Comparison of ENCODE assay signal across 25 cellular contexts in genomic region chr10:6180480-6181110, GRCh38.
"Had no signal": no experiment of that assay in that cellular context is flagged by ENCODE, and none has a peak within 500 bp of the region (broad histone marks: within the 10 kb centered on the region; RNA-seq: fewer than 3 reads in every experiment).

No MANE protein-coding gene starts in this region.

- H3K4me3 ChIP-seq: ascending aorta, body of pancreas had no signal

- H3K9me3 Mint-ChIP-seq: activated CD8-positive, alpha-beta T cell treated with anti-CD3 and anti-CD28 coated beads for 36 hours; activated naive CD4-positive, alpha-beta T cell treated with anti-CD3 and anti-CD28 coated beads, Interleukin-2, amount 50 U/mL, for 72 hours; activated naive CD8-positive, alpha-beta T cell treated with anti-CD3 and anti-CD28 coated beads, Interleukin-2, amount 50 U/mL, for 24 hours; activated T-helper 1 cell treated with anti-CD3 and anti-CD28 coated beads, Interleukin-12 subunit alpha, Interleukin-12 subunit beta, Interleukin-2, Interleukin-4 antibody, amounts not matched to agents 30 ng/mL and 10 ng/mL and 1 ng/mL, durations not matched to agents 14 hours and 24 hours and 36 hours; T-helper 1 cell treated with Interleukin-12 subunit alpha and Interleukin-12 subunit beta and Interleukin-4 antibody, amounts not matched to agents 30 μg/mL and 1 μg/mL, for 36 hours had no signal

- H3K4me3 Mint-ChIP-seq: activated CD4-positive, alpha-beta T cell treated with anti-CD3 and anti-CD28 coated beads for 36 hours; activated CD8-positive, alpha-beta T cell treated with anti-CD3 and anti-CD28 coated beads for 36 hours; activated naive CD8-positive, alpha-beta T cell treated with anti-CD3 and anti-CD28 coated beads, Interleukin-2, amount 50 U/mL, for 24 hours; activated T-helper 1 cell treated with anti-CD3 and anti-CD28 coated beads, Interleukin-12 subunit alpha, Interleukin-12 subunit beta, Interleukin-2, Interleukin-4 antibody, amounts not matched to agents 30 ng/mL and 10 ng/mL and 1 ng/mL, durations not matched to agents 14 hours and 24 hours and 36 hours; T-helper 1 cell treated with Interleukin-12 subunit alpha and Interleukin-12 subunit beta and Interleukin-4 antibody, amounts not matched to agents 30 μg/mL and 1 μg/mL, for 36 hours had no signal

- H3K27me3 ChIP-seq: ascending aorta, body of pancreas had no signal

- DNase-seq: activated CD4-positive, alpha-beta T cell treated with anti-CD3 and anti-CD28 coated beads for 36 hours; activated CD4-positive, CD25-positive, alpha-beta regulatory T cell; activated CD8-positive, alpha-beta memory T cell treated with anti-CD3 and anti-CD28 coated beads, Interleukin-2, amount 50 U/mL, for 4 hours; activated CD8-positive, alpha-beta T cell treated with anti-CD3 and anti-CD28 coated beads for 36 hours; activated effector memory CD4-positive, alpha-beta T cell treated with anti-CD3 and anti-CD28 coated beads, Interleukin-2, amount 50 U/mL, for 16 hours; activated naive CD4-positive, alpha-beta T cell treated with Interleukin-2 at 50 U/mL for 16 hours; activated naive CD8-positive, alpha-beta T cell treated with anti-CD3 and anti-CD28 coated beads, Interleukin-2, amount 50 U/mL, for 24 hours; amniotic stem cell; body of pancreas; central memory CD4-positive, alpha-beta T cell; Karpas-422; MM.1S; NCI-H1105; NCI-H1436; NCI-H1694 treated with DMSO at 0.1 percent for 48 hours; NCI-H2029 treated with DMSO at 0.1 percent for 48 hours; NCI-H345; NCI-H524; PC-3; SHP77 treated with DMSO at 0.1 percent for 48 hours; T-helper 9 cell had no signal

- H3K9me3 ChIP-seq: ascending aorta, body of pancreas had no signal

- H3K27ac ChIP-seq: ascending aorta, body of pancreas had no signal

- ATAC-seq: activated CD4-positive, alpha-beta T cell treated with anti-CD3 and anti-CD28 coated beads for 36 hours; activated CD8-positive, alpha-beta T cell treated with anti-CD3 and anti-CD28 coated beads for 36 hours; activated naive CD4-positive, alpha-beta T cell treated with anti-CD3 and anti-CD28 coated beads, Interleukin-2, amount 50 U/mL, for 72 hours; activated naive CD8-positive, alpha-beta T cell treated with anti-CD3 and anti-CD28 coated beads, Interleukin-2, amount 50 U/mL, for 24 hours; body of pancreas; PC-3 had no signal

- H3K36me3 ChIP-seq: ascending aorta had no signal

- H3K27me3 Mint-ChIP-seq: activated CD4-positive, alpha-beta T cell treated with anti-CD3 and anti-CD28 coated beads for 36 hours; activated CD8-positive, alpha-beta T cell treated with anti-CD3 and anti-CD28 coated beads for 36 hours; activated naive CD8-positive, alpha-beta T cell treated with anti-CD3 and anti-CD28 coated beads, Interleukin-2, amount 50 U/mL, for 24 hours had no signal

- H3K27ac Mint-ChIP-seq: activated CD4-positive, alpha-beta T cell treated with anti-CD3 and anti-CD28 coated beads for 36 hours; activated CD8-positive, alpha-beta T cell treated with anti-CD3 and anti-CD28 coated beads for 36 hours; activated T-helper 1 cell treated with anti-CD3 and anti-CD28 coated beads, Interleukin-12 subunit alpha, Interleukin-12 subunit beta, Interleukin-2, Interleukin-4 antibody, amounts not matched to agents 30 ng/mL and 10 ng/mL and 1 ng/mL, durations not matched to agents 14 hours and 24 hours and 36 hours; T-helper 1 cell treated with Interleukin-12 subunit alpha and Interleukin-12 subunit beta and Interleukin-4 antibody, amounts not matched to agents 30 μg/mL and 1 μg/mL, for 36 hours had no signal
